Comparison of ENCODE assay signal across 19 cellular contexts in the genomic region with DNA sequence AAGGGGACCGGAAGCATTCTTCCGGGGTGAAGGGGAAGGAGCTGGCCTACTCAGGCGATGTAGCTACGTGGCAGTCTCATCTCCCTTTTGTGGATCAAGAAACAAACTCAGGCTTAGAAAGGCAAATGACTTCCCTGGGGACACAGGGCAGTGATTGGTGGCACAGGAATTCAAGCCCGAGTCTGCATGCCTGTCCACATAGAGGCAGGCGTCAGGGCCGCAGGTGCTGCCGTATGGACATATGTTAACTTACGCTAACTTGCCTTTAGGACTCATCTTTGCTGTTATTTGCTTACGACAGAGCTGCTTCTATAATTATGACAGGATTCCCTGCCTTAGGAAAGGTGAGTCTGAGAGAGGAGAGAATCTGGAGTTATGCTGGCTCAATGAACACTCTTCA. TPM values are rescaled to one million over a fixed set of nuclear protein-coding genes. Genes with fewer than 3 reads are reported as not detected.
DNase-seq lines count a peak whose midpoint lies in the region; TF ChIP-seq lines count a peak whose summit lies in the region.
"Had no signal": no experiment of that assay in that cellular context is flagged by ENCODE, and none has a peak within 500 bp of the region (broad histone marks: within the 10 kb centered on the region; RNA-seq: fewer than 3 reads in every experiment).

No MANE protein-coding gene starts in this region.

- H3K4me3 ChIP-seq in coronary artery (no peak overlapping the region), uterus (no peak overlapping the region), HAP-1 (no peak overlapping the region)

- H3K9me3 ChIP-seq in uterus: no peaks in the 10 kb centered on the region
- H3K9me3 ChIP-seq in HAP-1: no peaks in the 10 kb centered on the region

- no peaks in the 10 kb centered on the region for H3K36me3 Mint-ChIP-seq in activated naive CD4-positive, alpha-beta T cell treated with anti-CD3 and anti-CD28 coated beads, Interleukin-2, amount 50 U/mL, for 24 hours
- no peaks in the 10 kb centered on the region for H3K36me3 Mint-ChIP-seq in nephron progenitor cell (ENCODE audit: low read depth)
- H3K36me3 Mint-ChIP-seq: brain; stimulated activated effector memory CD8-positive, alpha-beta T cell treated with anti-CD3 and anti-CD28 coated beads, Interleukin-12 subunit alpha, Interleukin-12 subunit beta, amount 100 ng/mL, for 72 hours had no signal

- H3K4me1 ChIP-seq in uterus (no peaks in the 10 kb centered on the region), HAP-1 (peaks cover 8% of the 10 kb centered on the region)

- in situ Hi-C loops in HAP-1 (cut with MboI; ENCODE audit: low sequenced_read_pairs): no loop called here

- H3K27ac ChIP-seq in coronary artery (peak overlapping the region; percentile 6 to 65), uterus (peak overlapping the region; percentile 1 to 59)
- H3K27ac ChIP-seq: HL-60, parathyroid adenoma had no signal

- peak overlapping the region; percentile 12 for H3K27ac Mint-ChIP-seq in activated naive CD4-positive, alpha-beta T cell treated with anti-CD3 and anti-CD28 coated beads, Interleukin-2, amount 50 U/mL, for 24 hours
- peak overlapping the region; percentile 44 for H3K27ac Mint-ChIP-seq in nephron progenitor cell

- DNase-seq in activated naive CD4-positive, alpha-beta T cell treated with Interleukin-2 at 50 U/mL for 16 hours: no peak
- DNase-seq in coronary artery (ENCODE audit: low spot score) (no peak), nephron progenitor cell (no peak), uterus (no peak), SHP77 (lab: John Stamatoyannopoulos, UW) (no peak), T1000 (lab: John Stamatoyannopoulos, UW) (no peak), HAP-1 (ENCODE audit: low spot score in 2 of 2) (no peak)
- DNase-seq: activated CD8-positive, alpha-beta memory T cell treated with anti-CD3 and anti-CD28 coated beads for 24 hours; activated naive CD4-positive, alpha-beta T cell; KG1; kidney; NCI-H1092; NCI-H2171; SW 1271 had no signal

- H3K36me3 ChIP-seq in uterus (no peaks in the 10 kb centered on the region), HAP-1 (replicated peaks) (no peaks in the 10 kb centered on the region)

- TF ChIP-seq CTCF in coronary artery (IDR thresholded peaks at IDR 0.05) (no peak), nephron progenitor cell (IDR thresholded peaks at IDR 0.05) (no peak), uterus (IDR thresholded peaks at IDR 0.05) (no peak)

- no peak overlapping the region for H3K4me3 Mint-ChIP-seq in activated naive CD4-positive, alpha-beta T cell treated with anti-CD3 and anti-CD28 coated beads, Interleukin-2, amount 50 U/mL, for 24 hours
- no peak overlapping the region for H3K4me3 Mint-ChIP-seq in nephron progenitor cell

- H3K9me3 Mint-ChIP-seq in activated naive CD4-positive, alpha-beta T cell treated with anti-CD3 and anti-CD28 coated beads, Interleukin-2, amount 50 U/mL, for 24 hours: no peaks in the 10 kb centered on the region
- no peaks in the 10 kb centered on the region for H3K9me3 Mint-ChIP-seq in nephron progenitor cell
- H3K9me3 Mint-ChIP-seq: brain; stimulated activated effector memory CD8-positive, alpha-beta T cell treated with anti-CD3 and anti-CD28 coated beads, Interleukin-12 subunit alpha, Interleukin-12 subunit beta, amount 100 ng/mL, for 72 hours had no signal

- no peaks in the 10 kb centered on the region for H3K27me3 ChIP-seq in uterus
- H3K27me3 ChIP-seq in HAP-1 (ENCODE audit: low read depth): no peaks in the 10 kb centered on the region

- H3K4me1 Mint-ChIP-seq in activated naive CD4-positive, alpha-beta T cell treated with anti-CD3 and anti-CD28 coated beads, Interleukin-2, amount 50 U/mL, for 24 hours: peaks cover 33% of the 10 kb centered on the region
- peaks cover 46% of the 10 kb centered on the region for H3K4me1 Mint-ChIP-seq in nephron progenitor cell

- intact Hi-C loops in uterus (cut with DNase I; ENCODE audit: low total_unique reads): no loop called here

- H3K27me3 Mint-ChIP-seq in activated naive CD4-positive, alpha-beta T cell treated with anti-CD3 and anti-CD28 coated beads, Interleukin-2, amount 50 U/mL, for 24 hours: no peaks in the 10 kb centered on the region
- peaks cover 4% of the 10 kb centered on the region for H3K27me3 Mint-ChIP-seq in nephron progenitor cell (ENCODE audit: low read depth, poor library complexity)

- TF ChIP-seq POLR2A in uterus (IDR thresholded peaks at IDR 0.05): no peak

RNA-seq across cellular contexts. Expression of gene KLF6, which starts 42.3 kb away (rescaled TPM):
- 100 to 1,000 TPM in 2 of 4 donors, 10 to 100 TPM in 2; 47.9 to 128 (median 87.4) TPM for total RNA-seq in uterus
